Comparison of ENCODE assay signal across 7 cellular contexts in the genomic region with DNA sequence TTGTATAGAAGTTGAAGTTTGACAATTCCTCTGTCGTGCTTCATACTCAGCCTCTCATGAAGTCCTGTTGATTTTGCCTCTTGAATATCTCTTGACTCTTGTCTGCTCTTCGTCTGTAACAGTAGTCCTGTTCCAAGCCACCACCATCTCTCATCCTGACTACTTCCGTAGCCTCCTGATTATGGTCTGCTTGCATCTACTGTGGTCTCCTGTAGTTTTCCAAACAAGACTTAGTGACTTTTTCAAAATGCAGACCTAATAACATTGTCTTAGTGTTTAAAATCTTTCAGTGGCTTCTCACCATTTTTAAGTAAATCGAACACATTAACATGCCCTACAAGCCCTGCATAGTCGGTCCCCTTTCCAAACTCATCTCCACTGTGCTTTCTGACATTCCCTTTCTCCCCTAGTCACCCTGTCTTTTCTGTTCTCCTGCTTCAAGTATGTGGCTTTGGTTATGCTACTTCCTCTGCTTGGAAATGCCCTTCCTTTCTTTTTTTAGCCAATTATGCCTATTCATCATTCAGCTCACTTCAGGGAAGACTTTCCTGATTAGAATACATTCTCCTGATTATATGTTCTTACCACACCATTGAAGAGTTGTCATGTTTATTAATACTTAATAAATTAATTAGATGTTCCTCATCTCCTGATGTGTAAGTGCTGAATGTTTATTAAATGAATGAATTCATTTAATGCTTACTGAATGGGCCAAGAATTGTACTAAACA. TPM values are rescaled to one million over a fixed set of nuclear protein-coding genes. Genes with fewer than 3 reads are reported as not detected.
DNase-seq lines count a peak whose midpoint lies in the region; TF ChIP-seq lines count a peak whose summit lies in the region.

No MANE protein-coding gene starts in this region.

- H3K36me3 Mint-ChIP-seq in endodermal cell (ENCODE audit: low read depth) = peaks cover 4% of the 10 kb centered on the region

- DNase-seq in GM06990 (ENCODE audit: extremely low read depth, insufficient read length) (no peak), NT2/D1 (ENCODE audit: low read depth, low spot score) (no peak), endodermal cell (no peak), NCI-H2171 treated with DMSO at 0.1 percent for 48 hours (lab: John Stamatoyannopoulos, UW) (no peak), H4 (ENCODE audit: low spot score) (no peak), NCI-H1048 (lab: John Stamatoyannopoulos, UW) (no peak)

- no peak for TF ChIP-seq CTCF in GM06990 (IDR thresholded peaks at IDR 0.05; ENCODE audit: insufficient read depth, low read length, poor library complexity, severe bottlenecking)
- TF ChIP-seq CTCF in endodermal cell (conservative IDR thresholded peaks at IDR 0.05) = no peak
- TF ChIP-seq CTCF in parathyroid adenoma (IDR thresholded peaks at IDR 0.05) = no peak

- no peak overlapping the region for H3K27ac Mint-ChIP-seq in endodermal cell

- no peaks in the 10 kb centered on the region for H3K27me3 Mint-ChIP-seq in endodermal cell (ENCODE audit: insufficient read depth)

- H3K36me3 ChIP-seq in GM06990 (ENCODE audit: control insufficient read depth, insufficient read depth, low read length) (no peaks in the 10 kb centered on the region), NT2/D1 (ENCODE audit: insufficient read depth, insufficient read length, low read length) (peaks cover 5% of the 10 kb centered on the region), endodermal cell (ENCODE audit: control insufficient read depth, insufficient read depth, low read length) (no peaks in the 10 kb centered on the region), parathyroid adenoma (ENCODE audit: control insufficient read depth, insufficient read depth, low read length) (no peaks in the 10 kb centered on the region)

- no peak overlapping the region for H2AFZ ChIP-seq in parathyroid adenoma

- 69 to 72% methylated on average over 5 of the region's 5 CpGs for WGBS in endodermal cell (ENCODE audit: insufficient coverage in 1 of 2, insufficient read length in 1 of 2), 2 experiments

- H3K9me3 Mint-ChIP-seq in endodermal cell = no peaks in the 10 kb centered on the region

- peaks cover 21% of the 10 kb centered on the region for H3K4me1 Mint-ChIP-seq in endodermal cell

- H3K4me2 ChIP-seq in parathyroid adenoma (ENCODE audit: low read length) = peak overlapping the region; percentile 87

- H3K9ac ChIP-seq in NT2/D1 (ENCODE audit: insufficient read length, low read depth) (peak overlapping the region; percentile 4), endodermal cell (ENCODE audit: extremely low read depth, low read length, poor library complexity, severe bottlenecking) (peak overlapping the region; percentile 92), parathyroid adenoma (no peak overlapping the region)

- no peak overlapping the region for H3K27ac ChIP-seq in endodermal cell (ENCODE audit: low read depth, low read length)
- H3K27ac ChIP-seq in parathyroid adenoma = no peak overlapping the region

- peaks cover 30% of the 10 kb centered on the region for H3K79me2 ChIP-seq in parathyroid adenoma

- H3K4me3 Mint-ChIP-seq in endodermal cell = peak overlapping the region; percentile 91

- no peaks in the 10 kb centered on the region for H3K9me3 ChIP-seq in NT2/D1 (ENCODE audit: insufficient read depth, low read length)
- H3K9me3 ChIP-seq in endodermal cell (ENCODE audit: control insufficient read depth, low read length) = no peaks in the 10 kb centered on the region
- no peaks in the 10 kb centered on the region for H3K9me3 ChIP-seq in parathyroid adenoma (ENCODE audit: control insufficient read depth, low read length)

- H3K27me3 ChIP-seq in GM06990 (replicated peaks; ENCODE audit: control insufficient read depth, insufficient read depth, low read length) (no peaks in the 10 kb centered on the region), NT2/D1 (ENCODE audit: insufficient read depth, insufficient read length) (no peaks in the 10 kb centered on the region), endodermal cell (ENCODE audit: control insufficient read depth, insufficient read depth, low read length, poor library complexity, severe bottlenecking) (no peaks in the 10 kb centered on the region), parathyroid adenoma (ENCODE audit: control insufficient read depth, insufficient read depth, low read length) (no peaks in the 10 kb centered on the region)

- H3K4me3 ChIP-seq in GM06990 (replicated peaks; ENCODE audit: low read depth, low read length) = peak overlapping the region; percentile 89
- peak overlapping the region; percentile 96 for H3K4me3 ChIP-seq in NT2/D1 (ENCODE audit: insufficient read length, low read depth)
- peak overlapping the region; percentile 99 for H3K4me3 ChIP-seq in endodermal cell (ENCODE audit: low read length)
- H3K4me3 ChIP-seq in parathyroid adenoma (ENCODE audit: low read depth, low read length) = peak overlapping the region; percentile 89

- H3K4me1 ChIP-seq in NT2/D1 (ENCODE audit: insufficient read depth, insufficient read length) (no peaks in the 10 kb centered on the region), endodermal cell (ENCODE audit: control insufficient read depth, insufficient read depth, low read length) (peaks cover 4% of the 10 kb centered on the region), parathyroid adenoma (peaks cover 10% of the 10 kb centered on the region)

RNA-seq across cellular contexts. Expression of a gene that starts 2.0 kb away (rescaled TPM):
- total RNA-seq in endodermal cell = 10 to 100 TPM; 54.5 to 59.6 TPM
- polyA plus RNA-seq in endodermal cell (2013, experiment 1 of 2) = 57.3 TPM
- polyA plus RNA-seq in endodermal cell (2013, experiment 2 of 2) = 54.9 TPM
- 23.2 and 35.7 TPM in 2 replicates for total RNA-seq in H4 (2014; rRNA removed; shearing (Covaris generic))

RNA-seq across cellular contexts. Expression of a gene that starts 2.1 kb away (rescaled TPM):
- total RNA-seq in endodermal cell = 1 to 10 TPM; 4.8 to 7.3 TPM
- 7.5 TPM for polyA plus RNA-seq in endodermal cell (2013, experiment 1 of 2)
- polyA plus RNA-seq in endodermal cell (2013, experiment 2 of 2) = 6.6 TPM
- total RNA-seq in H4 (2014; rRNA removed; shearing (Covaris generic)) = 2.3 and 2.5 TPM in 2 replicates
